In the genomic region with DNA sequence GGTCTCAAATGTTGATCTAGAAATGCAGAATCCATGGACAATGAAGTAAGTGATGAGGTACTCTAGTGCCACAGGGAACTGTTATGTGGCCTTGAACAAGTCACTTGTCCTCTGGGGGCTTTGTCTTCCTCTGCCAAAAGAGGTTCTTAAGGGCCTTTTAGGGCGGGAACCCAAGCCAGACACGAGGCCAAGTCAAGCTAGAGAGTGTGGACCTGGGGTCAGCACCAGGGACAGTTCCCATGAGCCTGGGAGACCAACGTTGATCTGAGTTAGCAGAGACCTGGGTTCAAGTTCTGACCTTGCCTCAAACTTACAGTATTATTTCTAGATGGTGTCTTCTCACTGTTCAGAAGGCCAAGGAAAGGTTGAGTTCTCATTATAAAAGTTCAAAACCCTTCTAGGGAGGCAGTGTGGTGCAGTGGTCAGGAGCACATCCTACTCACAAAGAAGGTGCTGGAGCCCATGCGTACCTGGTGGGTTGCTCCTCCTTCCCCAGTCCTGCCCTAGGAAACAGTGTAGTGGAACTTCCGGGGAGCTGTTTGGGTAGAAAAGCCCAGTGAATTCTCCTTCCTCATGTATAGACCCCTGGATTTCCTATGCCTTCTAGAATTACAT, we compare ENCODE assay signal across 12 cellular contexts.
DNase-seq lines count a peak whose midpoint lies in the region; ATAC-seq and TF ChIP-seq lines count a peak whose summit lies in the region.
"Had no signal": no experiment of that assay in that cellular context is flagged by ENCODE, and none has a peak within 500 bp of the region (broad histone marks: within the 10 kb centered on the region; RNA-seq: fewer than 3 reads in every experiment).

No MANE protein-coding gene starts in this region.

- H3K4me2 ChIP-seq in HCT116 (ENCODE audit: low read length) = no peak overlapping the region

- no peak overlapping the region for H3K4me3 ChIP-seq in HCT116 (replicated peaks in 1 of 2; ENCODE audit: low read depth in 1 of 2, low read length in 2 of 2)
- H3K4me3 ChIP-seq in left ventricle myocardium inferior = no peak overlapping the region
- H3K4me3 ChIP-seq in tibial artery = no peak overlapping the region

- no peak overlapping the region for H3K27ac ChIP-seq in HCT116 (ENCODE audit: low read depth, low read length)
- no peak overlapping the region for H3K27ac ChIP-seq in left ventricle myocardium inferior (replicated peaks)
- no peak overlapping the region for H3K27ac ChIP-seq in tibial artery
- H3K27ac ChIP-seq: brain microvascular endothelial cell had no signal

- no peaks in the 10 kb centered on the region for H3K9me2 ChIP-seq in HCT116 (ENCODE audit: insufficient read depth)

- no TSS peak for BruUV-seq in HCT116 (replicated peaks; lab: Mats Ljungman, UMichigan)

- no peak for TF ChIP-seq CTCF in HCT116 (IDR thresholded peaks at IDR 0.05 in 2 of 3, conservative IDR thresholded peaks at IDR 0.05 in 1 of 3; ENCODE audit: borderline replicate concordance in 1 of 3, insufficient read depth in 1 of 3, low read depth in 2 of 3, low read length in 2 of 3)
- TF ChIP-seq CTCF in left ventricle myocardium inferior (IDR thresholded peaks at IDR 0.05; ENCODE audit: borderline replicate concordance) = no peak
- no peak for TF ChIP-seq CTCF in tibial artery (IDR thresholded peaks at IDR 0.05)

- CTCF ChIA-PET in HCT116 (lab: Charles Lee) = interaction anchor here (1.1 kb wide), 1 partner anchor 111 kb away, joined by 3 read pairs; no protein-coding TSS in a partner anchor

- H3K27me3 ChIP-seq in HCT116 (ENCODE audit: insufficient read depth, low read length) (peaks cover 67% of the 10 kb centered on the region), left ventricle myocardium inferior (ENCODE audit: low read depth) (peaks cover 42% of the 10 kb centered on the region), tibial artery (peaks cover 0 to 30% of the 10 kb centered on the region in 2 donors)
- H3K27me3 ChIP-seq: brain microvascular endothelial cell had no signal

- no peak for TF ChIP-seq POLR2A in HCT116 (IDR thresholded peaks at IDR 0.05; ENCODE audit: borderline replicate concordance, extremely low read depth, insufficient read depth, insufficient read length)

- POLR2A ChIA-PET in HCT116 (lab: Charles Lee) = interaction anchor here (1.3 kb wide), 1 partner anchor 11 kb away, joined by 4 read pairs; no protein-coding TSS in a partner anchor

- no peak overlapping the region for H2AFZ ChIP-seq in HCT116 (ENCODE audit: low read depth, low read length, poor library complexity, severe bottlenecking)

- no peak for ATAC-seq in HCT116
- ATAC-seq: sciatic nerve had no signal

- DNase-seq in AG08395 (ENCODE audit: low spot score) = peak; percentile 20
- DNase-seq in HCT116 (ENCODE audit: low read depth, low spot score) = no peak
- peak; percentile 15 for DNase-seq in UCSD-AML1 (lab: John Stamatoyannopoulos, UW; ENCODE audit: unreplicated experiment)
- peak; percentile 3 for DNase-seq in glomerular visceral epithelial cell (ENCODE audit: extremely low spot score)
- DNase-seq in NCI-H2171 (lab: John Stamatoyannopoulos, UW) = no peak
- DNase-seq in left ventricle myocardium inferior = no peak
- DNase-seq in tibial artery = no peak
- no peak for DNase-seq in DMS 273 treated with DMSO at 0.1 percent for 48 hours (lab: John Stamatoyannopoulos, UW)
- DNase-seq: brain microvascular endothelial cell; CD4-positive, alpha-beta memory T cell; NCI-H510A treated with DMSO at 0.1 percent for 48 hours had no signal

- no peaks in the 10 kb centered on the region for H3K4me1 ChIP-seq in HCT116 (ENCODE audit: control insufficient read depth in 1 of 2, insufficient read depth in 2 of 2, low read length in 2 of 2)
- H3K4me1 ChIP-seq in left ventricle myocardium inferior = no peaks in the 10 kb centered on the region
- H3K4me1 ChIP-seq in tibial artery = no peaks in the 10 kb centered on the region

- no peak overlapping the region for H3K9ac ChIP-seq in HCT116 (ENCODE audit: low read length)

- H3K79me2 ChIP-seq in HCT116 (ENCODE audit: insufficient read depth, low read length) = no peaks in the 10 kb centered on the region

- no peak for TF ChIP-seq RAD21 in HCT116 (IDR thresholded peaks at IDR 0.05; ENCODE audit: low read depth)

- intact Hi-C loops in HCT116 (cut with micrococcal nuclease) = loop anchor here (5.0 kb wide), 1 partner anchor 38 kb away; no protein-coding TSS in a partner anchor
- intact Hi-C loops in left ventricle myocardium inferior (cut with micrococcal nuclease) = no loop called here
- intact Hi-C loops in tibial artery (cut with DNase I; ENCODE audit: low total_unique reads) = loop anchor here (10.0 kb wide), 1 partner anchor 61 kb away; no protein-coding TSS in a partner anchor

- H3K36me3 ChIP-seq in HCT116 (ENCODE audit: control insufficient read depth in 1 of 2, insufficient read depth in 2 of 2, low read length in 2 of 2) (no peaks in the 10 kb centered on the region), left ventricle myocardium inferior (no peaks in the 10 kb centered on the region), tibial artery (no peaks in the 10 kb centered on the region)
- H3K36me3 ChIP-seq: brain microvascular endothelial cell had no signal

- H3K9me3 ChIP-seq in HCT116 (ENCODE audit: control insufficient read depth in 1 of 2, insufficient read depth in 1 of 2, low read depth in 1 of 2, low read length in 2 of 2) (no peaks in the 10 kb centered on the region), left ventricle myocardium inferior (replicated peaks) (no peaks in the 10 kb centered on the region), tibial artery (no peaks in the 10 kb centered on the region)

- RAD21 ChIA-PET in HCT116 (lab: Charles Lee; ENCODE audit: low non-redundant PET in 1 of 2, low total read pairs in 2 of 2, uncharacterized antibody in 2 of 2, unreplicated experiment in 2 of 2) = no interaction called here

- H4K20me1 ChIP-seq in HCT116 (ENCODE audit: insufficient read depth) = no peaks in the 10 kb centered on the region

TF ChIP-seq in HCT116, 20 proteins besides CTCF, POLR2A, EP300 and RAD21:
- TF ChIP-seq ELF1 (IDR thresholded peaks at IDR 0.05; ENCODE audit: borderline replicate concordance, low read depth) (no peak), SRF (IDR thresholded peaks at IDR 0.05; ENCODE audit: low read depth) (no peak), YY1 (IDR thresholded peaks at IDR 0.05; ENCODE audit: extremely low read depth, insufficient replicate concordance, low read depth, low read length) (no peak), CEBPB (IDR thresholded peaks at IDR 0.05; ENCODE audit: low read depth) (no peak), EGR1 (IDR thresholded peaks at IDR 0.05; ENCODE audit: low read depth) (no peak)
- TF ChIP-seq, protein P1, sequence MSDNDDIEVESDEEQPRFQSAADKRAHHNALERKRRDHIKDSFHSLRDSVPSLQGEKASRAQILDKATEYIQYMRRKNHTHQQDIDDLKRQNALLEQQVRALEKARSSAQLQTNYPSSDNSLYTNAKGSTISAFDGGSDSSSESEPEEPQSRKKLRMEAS (IDR thresholded peaks at IDR 0.05) = no peak
- TF ChIP-seq, protein P2, sequence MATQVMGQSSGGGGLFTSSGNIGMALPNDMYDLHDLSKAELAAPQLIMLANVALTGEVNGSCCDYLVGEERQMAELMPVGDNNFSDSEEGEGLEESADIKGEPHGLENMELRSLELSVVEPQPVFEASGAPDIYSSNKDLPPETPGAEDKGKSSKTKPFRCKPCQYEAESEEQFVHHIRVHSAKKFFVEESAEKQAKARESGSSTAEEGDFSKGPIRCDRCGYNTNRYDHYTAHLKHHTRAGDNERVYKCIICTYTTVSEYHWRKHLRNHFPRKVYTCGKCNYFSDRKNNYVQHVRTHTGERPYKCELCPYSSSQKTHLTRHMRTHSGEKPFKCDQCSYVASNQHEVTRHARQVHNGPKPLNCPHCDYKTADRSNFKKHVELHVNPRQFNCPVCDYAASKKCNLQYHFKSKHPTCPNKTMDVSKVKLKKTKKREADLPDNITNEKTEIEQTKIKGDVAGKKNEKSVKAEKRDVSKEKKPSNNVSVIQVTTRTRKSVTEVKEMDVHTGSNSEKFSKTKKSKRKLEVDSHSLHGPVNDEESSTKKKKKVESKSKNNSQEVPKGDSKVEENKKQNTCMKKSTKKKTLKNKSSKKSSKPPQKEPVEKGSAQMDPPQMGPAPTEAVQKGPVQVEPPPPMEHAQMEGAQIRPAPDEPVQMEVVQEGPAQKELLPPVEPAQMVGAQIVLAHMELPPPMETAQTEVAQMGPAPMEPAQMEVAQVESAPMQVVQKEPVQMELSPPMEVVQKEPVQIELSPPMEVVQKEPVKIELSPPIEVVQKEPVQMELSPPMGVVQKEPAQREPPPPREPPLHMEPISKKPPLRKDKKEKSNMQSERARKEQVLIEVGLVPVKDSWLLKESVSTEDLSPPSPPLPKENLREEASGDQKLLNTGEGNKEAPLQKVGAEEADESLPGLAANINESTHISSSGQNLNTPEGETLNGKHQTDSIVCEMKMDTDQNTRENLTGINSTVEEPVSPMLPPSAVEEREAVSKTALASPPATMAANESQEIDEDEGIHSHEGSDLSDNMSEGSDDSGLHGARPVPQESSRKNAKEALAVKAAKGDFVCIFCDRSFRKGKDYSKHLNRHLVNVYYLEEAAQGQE (IDR thresholded peaks at IDR 0.05; ENCODE audit: low read depth) = peak; percentile 81

Comparison
In these comparisons a context has a peak if more than half of its experiments do, and no peak if none do; other contexts are left out.
1. DNase-seq: peak in AG08395 (single experiment), UCSD-AML1 (single experiment) and glomerular visceral epithelial cell (single experiment); none in HCT116 (single experiment), NCI-H2171 (single experiment), left ventricle myocardium inferior (single experiment), tibial artery (0 of 2) and DMS 273 treated with DMSO at 0.1 percent for 48 hours (single experiment).